Comparison of ENCODE assay signal across 20 cellular contexts in genomic region chr11:60305906-60306619, GRCh38. TPM values are rescaled to one million over a fixed set of nuclear protein-coding genes. Genes with fewer than 3 reads are reported as not detected.
DNase-seq lines count a peak whose midpoint lies in the region; ATAC-seq and TF ChIP-seq lines count a peak whose summit lies in the region.
"Had no signal": no experiment of that assay in that cellular context is flagged by ENCODE, and none has a peak within 500 bp of the region (broad histone marks: within the 10 kb centered on the region; RNA-seq: fewer than 3 reads in every experiment).

No MANE protein-coding gene starts in this region.

- H3K27me3 Mint-ChIP-seq in neural progenitor cell (ENCODE audit: insufficient read depth, low read depth): peaks cover 6% of the 10 kb centered on the region

- H4K20me1 ChIP-seq in PC-3 (ENCODE audit: low read length): no peaks in the 10 kb centered on the region
- no peaks in the 10 kb centered on the region for H4K20me1 ChIP-seq in neural progenitor cell (ENCODE audit: low read depth)

- CTCF ChIA-PET in PC-3 (lab: Charles Lee): no interaction called here

- POLR2A ChIA-PET in PC-3 (lab: Charles Lee; ENCODE audit: unreplicated experiment): no interaction called here

- H3F3A ChIP-seq in PC-3 (ENCODE audit: low read length, unreplicated experiment) (no peaks in the 10 kb centered on the region), neural progenitor cell (ENCODE audit: low read depth) (no peaks in the 10 kb centered on the region)

- H3K4me1 ChIP-seq in PC-3 (ENCODE audit: insufficient read depth, low read length) (no peaks in the 10 kb centered on the region), neural progenitor cell (no peaks in the 10 kb centered on the region), heart right ventricle (peaks cover 0 to 16% (median 0%) of the 10 kb centered on the region in 9 donors)
- H3K4me1 ChIP-seq: colonic mucosa, esophagus muscularis mucosa, stomach had no signal

- H3K9ac ChIP-seq in PC-3 (ENCODE audit: low read length) (no peak overlapping the region), neural progenitor cell (no peak overlapping the region)

- H3K9me2 ChIP-seq in PC-3 (replicated peaks; ENCODE audit: low read length): no peaks in the 10 kb centered on the region

- H3K36me3 ChIP-seq in PC-3 (ENCODE audit: low read depth, low read length): no peaks in the 10 kb centered on the region
- H3K36me3 ChIP-seq in neural progenitor cell: no peaks in the 10 kb centered on the region
- H3K36me3 ChIP-seq in heart right ventricle: peaks cover 0 to 45% (median 0%) of the 10 kb centered on the region in 9 donors
- H3K36me3 ChIP-seq: colonic mucosa, esophagus muscularis mucosa, stomach, WERI-Rb-1 had no signal

- H3K9me3 Mint-ChIP-seq in neural progenitor cell: peaks cover 3% of the 10 kb centered on the region
- H3K9me3 Mint-ChIP-seq: activated T-helper 2 cell treated with anti-CD3 and anti-CD28 coated beads, Interferon-gamma antibody, Interleukin-2, Interleukin-4, amounts not matched to agents 10 μg/mL and 5 μg/mL and 100 μg/mL, durations not matched to agents 14 hours and 24 hours and 36 hours had no signal

- H3K9me3 ChIP-seq in PC-3 (ENCODE audit: low read length): no peaks in the 10 kb centered on the region
- H3K9me3 ChIP-seq in neural progenitor cell (ENCODE audit: low read depth): no peaks in the 10 kb centered on the region
- H3K9me3 ChIP-seq in heart right ventricle: peaks cover 0 to 2% (median 0%) of the 10 kb centered on the region in 11 donors
- H3K9me3 ChIP-seq: colonic mucosa, esophagus muscularis mucosa, stomach had no signal

- no peaks in the 10 kb centered on the region for H3K36me3 Mint-ChIP-seq in neural progenitor cell

- H3K27me3 ChIP-seq in PC-3 (ENCODE audit: low read length) (0 out of 2 replicates have a peak, but pooled peaks cover 10% of the 10 kb centered on the region), neural progenitor cell (no peaks in the 10 kb centered on the region), heart right ventricle (no peaks in the 10 kb centered on the region)
- H3K27me3 ChIP-seq: colonic mucosa, esophagus muscularis mucosa, stomach had no signal

- H3K4me3 Mint-ChIP-seq in neural progenitor cell: no peak overlapping the region

- H3K4me1 Mint-ChIP-seq in neural progenitor cell: peaks cover 48% of the 10 kb centered on the region

- H2AFZ ChIP-seq in PC-3 (ENCODE audit: low read length): no peak overlapping the region
- no peak overlapping the region for H2AFZ ChIP-seq in neural progenitor cell (replicated peaks)
- H2AFZ ChIP-seq: PC-9 had no signal

- TF ChIP-seq CTCF in PC-3 (conservative IDR thresholded peaks at IDR 0.05; ENCODE audit: low read depth, low read length) (no peak), neural progenitor cell (IDR thresholded peaks at IDR 0.05) (no peak), heart right ventricle (IDR thresholded peaks at IDR 0.05) (no peak)

- intact Hi-C loops in PC-3 (cut with micrococcal nuclease): no loop called here
- intact Hi-C loops in heart right ventricle (cut with DNase I): no loop called here

- ATAC-seq in PC-3: no peak
- ATAC-seq in HG03439 (IDR thresholded peaks at IDR 0.05; ENCODE audit: unreplicated experiment): no peak
- ATAC-seq in heart right ventricle: no peak
- no peak for ATAC-seq in GM21576 (IDR thresholded peaks at IDR 0.05; ENCODE audit: unreplicated experiment)

- H3K79me2 ChIP-seq in PC-3 (ENCODE audit: low read length) (no peaks in the 10 kb centered on the region), neural progenitor cell (ENCODE audit: low read depth) (no peaks in the 10 kb centered on the region)

- peak overlapping the region; percentile 61 for H3K27ac Mint-ChIP-seq in neural progenitor cell
- H3K27ac Mint-ChIP-seq: activated T-helper 2 cell treated with anti-CD3 and anti-CD28 coated beads, Interferon-gamma antibody, Interleukin-2, Interleukin-4, amounts not matched to agents 10 μg/mL and 5 μg/mL and 100 μg/mL, durations not matched to agents 14 hours and 24 hours and 36 hours had no signal

- DNase-seq in ELR (ENCODE audit: low read depth): peak; percentile 77
- peak; percentile 60 for DNase-seq in PC-3
- peak; percentile 4 for DNase-seq in dermis blood vessel endothelial cell
- peak; percentile 10 for DNase-seq in neural progenitor cell (ENCODE audit: low spot score)
- no peak for DNase-seq in SKM-1 (lab: John Stamatoyannopoulos, UW; ENCODE audit: unreplicated experiment)
- DNase-seq in heart right ventricle: no peak
- DNase-seq: Calu3, colonic mucosa, hippocampal formation, NCI-H2029, NCI-H526, PC-9, stomach, WERI-Rb-1 had no signal

- H3K27ac ChIP-seq in PC-3 (ENCODE audit: low read length) (no peak overlapping the region), neural progenitor cell (no peak overlapping the region), heart right ventricle (peak overlapping the region in 1 of 10 donors; percentile 10)
- H3K27ac ChIP-seq: colonic mucosa, esophagus muscularis mucosa, PC-9, stomach, WERI-Rb-1 had no signal

- H3K4me2 ChIP-seq in PC-3 (ENCODE audit: low read length): no peak overlapping the region
- H3K4me2 ChIP-seq in neural progenitor cell: no peak overlapping the region
- H3K4me2 ChIP-seq: PC-9 had no signal

- BruUV-seq in PC-3 (replicated peaks; lab: Mats Ljungman, UMichigan): no TSS peak

- H3K4me3 ChIP-seq in PC-3 (ENCODE audit: low read length) (no peak overlapping the region), neural progenitor cell (no peak overlapping the region), heart right ventricle (no peak overlapping the region)
- H3K4me3 ChIP-seq: colonic mucosa, esophagus muscularis mucosa, PC-9, stomach had no signal

- 64 to 67% methylated on average over 3 of the region's 3 CpGs for WGBS in heart right ventricle, 2 donors

RNA-seq across cellular contexts. Expression of gene MS4A6E, which starts 21.0 kb away (rescaled TPM):
- total RNA-seq in PC-3 (2014; rRNA removed) (not detected in 2 replicates), dermis blood vessel endothelial cell (not detected in 2 replicates), neural progenitor cell (ENCODE audit: low replicate concordance) (not detected in 2 replicates), heart right ventricle (under 1 TPM in 1 of 10 donors, not detected in 9; 0.62 TPM)
- polyA plus RNA-seq in heart right ventricle: under 1 TPM in 1 of 2 donors, not detected in 1; 0.28 TPM
- total RNA-seq: activated CD8-positive, alpha-beta memory T cell treated with anti-CD3 and anti-CD28 coated beads for 36 hours; activated T-helper 2 cell treated with anti-CD3 and anti-CD28 coated beads, Interferon-gamma antibody, Interleukin-2, Interleukin-4, amounts not matched to agents 10 μg/mL and 5 μg/mL and 100 μg/mL, durations not matched to agents 14 hours and 24 hours and 36 hours; Calu3; colonic mucosa; esophagus muscularis mucosa; PC-9; posterior vena cava; stomach had no signal
- polyA plus RNA-seq: stomach had no signal

RNA-seq across cellular contexts. Expression of gene MS4A4A, which starts 25.6 kb away (rescaled TPM):
- total RNA-seq in PC-3 (2014; rRNA removed) (not detected in 2 replicates), dermis blood vessel endothelial cell (not detected in 2 replicates), neural progenitor cell (ENCODE audit: low replicate concordance) (not detected in 2 replicates), heart right ventricle (10 to 100 TPM in 4 of 10 donors, 1 to 10 TPM in 6; 2.2 to 31.6 (median 6.9) TPM)
- 1 to 10 TPM; 8.9 to 9.2 TPM for polyA plus RNA-seq in heart right ventricle
- total RNA-seq: activated CD8-positive, alpha-beta memory T cell treated with anti-CD3 and anti-CD28 coated beads for 36 hours; activated T-helper 2 cell treated with anti-CD3 and anti-CD28 coated beads, Interferon-gamma antibody, Interleukin-2, Interleukin-4, amounts not matched to agents 10 μg/mL and 5 μg/mL and 100 μg/mL, durations not matched to agents 14 hours and 24 hours and 36 hours; Calu3; PC-9 had no signal

Comparison
In these comparisons a context has a peak if more than half of its experiments do, and no peak if none do; other contexts are left out.
1. DNase-seq: peak in ELR (single experiment), PC-3 (single experiment), dermis blood vessel endothelial cell (single experiment) and neural progenitor cell (single experiment); none in SKM-1 (single experiment) and heart right ventricle (0 of 2).